ENCODE assay signal across 30 cellular contexts in the genomic region with DNA sequence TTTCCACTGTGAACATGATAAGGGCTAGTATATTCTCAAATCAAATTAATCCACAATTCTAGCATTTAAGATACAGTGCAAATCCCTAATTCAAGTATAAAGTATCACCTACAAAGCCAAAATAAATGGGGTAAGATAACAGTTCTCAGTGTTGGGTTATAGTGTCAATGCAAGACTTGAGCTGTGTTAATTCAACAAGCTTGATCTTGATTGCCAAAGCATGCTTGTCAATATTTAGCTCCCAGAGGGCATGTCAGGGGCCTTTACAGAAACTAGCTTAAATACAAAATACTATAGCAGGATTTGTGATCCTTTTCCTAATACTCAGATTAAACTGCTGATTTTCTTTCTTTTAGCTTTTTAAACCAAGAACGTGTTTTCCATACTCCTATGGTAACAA.
"Had no signal": no experiment of that assay in that cellular context is flagged by ENCODE, and none has a peak within 500 bp of the region (broad histone marks: within the 10 kb centered on the region; RNA-seq: fewer than 3 reads in every experiment).

No MANE protein-coding gene starts in this region.

- H3K4me2 ChIP-seq: KMS-11, PC-9 had no signal

- H3K27ac ChIP-seq: KMS-11, PC-9, RWPE1, SJCRH30, SK-N-MC had no signal

- H3K36me3 ChIP-seq: SJCRH30 had no signal

- DNase-seq: Karpas-422, KBM-7, MM.1S, MV-4-11, NCI-H1092, NCI-H1105, NCI-H1417 treated with DMSO at 0.1 percent for 48 hours, NCI-H1436 treated with DMSO at 0.1 percent for 48 hours, NCI-H1694 treated with DMSO at 0.1 percent for 48 hours, NCI-H187 treated with DMSO at 0.1 percent for 48 hours, NCI-H2029, NCI-H2081, NCI-H2171 treated with DMSO at 0.1 percent for 48 hours, NCI-H2227 treated with DMSO at 0.1 percent for 48 hours, NCI-H345, NCI-H446, NCI-H510A treated with DMSO at 0.1 percent for 48 hours, NCI-H524 treated with DMSO at 0.1 percent for 48 hours, NCI-H526 treated with DMSO at 0.1 percent for 48 hours, NCI-H774, PC-9, SHP77, SIG-M5, SJCRH30 had no signal

- H3K9ac ChIP-seq: KMS-11 had no signal

- H3K4me3 ChIP-seq: PC-9, SJCRH30, SK-N-MC had no signal

- H3K27me3 ChIP-seq: SJCRH30 had no signal

- H2AFZ ChIP-seq: PC-9 had no signal

- H3K4me1 ChIP-seq: SJCRH30 had no signal

- H3K9me3 ChIP-seq: SJCRH30 had no signal

- ATAC-seq: Panc1, Right ventricle myocardium inferior, SK-N-SH treated with all-trans-retinoic acid at 6 μM for 48 hours had no signal
